In the genomic region with DNA sequence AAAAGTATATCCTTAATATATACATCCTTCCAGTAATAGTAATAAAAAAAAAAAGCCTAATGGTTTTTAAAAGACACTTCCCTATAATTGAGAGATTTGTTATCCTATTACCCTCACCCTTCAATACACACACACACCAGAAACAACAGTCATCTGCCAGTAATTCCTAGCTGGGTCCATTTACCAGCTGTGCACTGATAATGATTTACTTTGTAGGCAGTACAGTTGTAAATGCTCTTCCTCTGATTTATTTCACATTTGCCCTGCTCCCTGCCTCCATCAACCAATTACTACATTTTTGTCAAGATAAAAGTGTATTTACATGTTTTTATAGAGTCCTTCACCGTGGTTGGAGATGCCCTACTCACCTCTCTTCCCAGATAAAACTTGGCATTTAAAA, we compare ENCODE assay signal across 12 cellular contexts. TPM values are rescaled to one million over a fixed set of nuclear protein-coding genes. Genes with fewer than 3 reads are reported as not detected.
A peak's percentile ranks its signal among the peaks of the same experiment; 100 is the strongest.
DNase-seq lines count a peak whose midpoint lies in the region; ATAC-seq and TF ChIP-seq lines count a peak whose summit lies in the region.
"Had no signal": no experiment of that assay in that cellular context is flagged by ENCODE, and none has a peak within 500 bp of the region (broad histone marks: within the 10 kb centered on the region; RNA-seq: fewer than 3 reads in every experiment).

No MANE protein-coding gene starts in this region.

- no peak overlapping the region for H3K14ac ChIP-seq in mesenchymal stem cell (ENCODE audit: low read length in 2 of 2)

- no peak overlapping the region for H3K18ac ChIP-seq in mesenchymal stem cell (ENCODE audit: low read depth in 1 of 2, low read length in 2 of 2)

- peak overlapping the region; percentile 30 for H3K27ac Mint-ChIP-seq in type B pancreatic cell
- H3K27ac Mint-ChIP-seq: stimulated activated naive CD8-positive, alpha-beta T cell treated with anti-CD3 and anti-CD28 coated beads, Interleukin-15, amount 100 ng/mL, for 72 hours; T-cell had no signal

- H3K4me3 ChIP-seq in heart right ventricle (peak overlapping the region in 1 of 10 donors; percentile 5), ascending aorta (no peak overlapping the region), mesenchymal stem cell (ENCODE audit: insufficient read depth in 1 of 2, low read depth in 1 of 2, low read length in 2 of 2) (no peak overlapping the region)

- H3K27me3 ChIP-seq in heart right ventricle (no peaks in the 10 kb centered on the region), ascending aorta (no peaks in the 10 kb centered on the region), mesenchymal stem cell (ENCODE audit: control insufficient read depth in 1 of 2, insufficient read depth in 1 of 2, low read length in 2 of 2) (no peaks in the 10 kb centered on the region)

- H4K8ac ChIP-seq in mesenchymal stem cell (ENCODE audit: low read length), result no peak overlapping the region

- intact Hi-C loops in heart right ventricle (cut with DNase I), result no loop called here
- intact Hi-C loops in left ventricle myocardium superior (cut with micrococcal nuclease), result no loop called here
- intact Hi-C loops in ascending aorta (cut with DNase I), result no loop called here

- no peak overlapping the region for H4K91ac ChIP-seq in mesenchymal stem cell (ENCODE audit: low read length)

- peak overlapping the region; percentile 21 for H3K9ac ChIP-seq in mesenchymal stem cell (ENCODE audit: low read length)

- no peak overlapping the region for H2BK15ac ChIP-seq in mesenchymal stem cell (ENCODE audit: low read depth, poor library complexity, severe bottlenecking)

- DNase-seq in heart right ventricle (no peak), left ventricle myocardium superior (no peak), ascending aorta (ENCODE audit: low spot score in 2 of 2) (no peak), mesenchymal stem cell (peak; percentile 48), type B pancreatic cell (ENCODE audit: extremely low spot score, unreplicated experiment) (no peak), activated T-cell treated with anti-CD3 and anti-CD28 coated beads for 4 hours (no peak), mesenteric fat pad (ENCODE audit: low spot score) (no peak)
- DNase-seq: C1 segment of cervical spinal cord; NCI-H1930; stimulated activated naive CD8-positive, alpha-beta T cell treated with anti-CD3 and anti-CD28 coated beads, Interleukin-15, amount 100 ng/mL, for 72 hours; T-cell had no signal

- H3K36me3 ChIP-seq in heart right ventricle, result peaks cover 0 to 64% (median 48%) of the 10 kb centered on the region in 9 donors
- peaks cover 42 to 48% of the 10 kb centered on the region in 2 donors for H3K36me3 ChIP-seq in ascending aorta
- H3K36me3 ChIP-seq in mesenchymal stem cell (ENCODE audit: control insufficient read depth in 1 of 2, insufficient read depth in 2 of 2, low read depth in 1 of 2, low read length in 2 of 2), result peaks cover 32 to 34% of the 10 kb centered on the region in 2 experiments

- H3K4me1 ChIP-seq in heart right ventricle (peaks cover 33 to 100% (median 93%) of the 10 kb centered on the region in 9 donors), ascending aorta (peaks cover 23 to 55% of the 10 kb centered on the region in 2 donors), mesenchymal stem cell (ENCODE audit: control insufficient read depth, insufficient read depth, low read depth, low read length) (peaks cover 24% of the 10 kb centered on the region)

- no peak overlapping the region for H3K4me2 ChIP-seq in mesenchymal stem cell (ENCODE audit: low read length, poor library complexity, severe bottlenecking)

- no peaks in the 10 kb centered on the region for H3K79me1 ChIP-seq in mesenchymal stem cell (replicated peaks; ENCODE audit: low read length, poor library complexity, severe bottlenecking)

- 36 to 45% methylated on average over 1 of the region's 1 CpG for WGBS in heart right ventricle, 2 donors
- 0% methylated on average over 1 of the region's 1 CpG for WGBS in mesenchymal stem cell

- no peak overlapping the region for H2BK120ac ChIP-seq in mesenchymal stem cell (ENCODE audit: low read depth, low read length)

- peak overlapping the region in 9 of 10 donors; percentile 48 to 99 (median 93) for H3K27ac ChIP-seq in heart right ventricle
- H3K27ac ChIP-seq in ascending aorta, result peak overlapping the region; percentile 70 to 86
- H3K27ac ChIP-seq in mesenchymal stem cell (ENCODE audit: low read length, poor library complexity, severe bottlenecking), result peak overlapping the region; percentile 62

- no peaks in the 10 kb centered on the region for H3K9me3 ChIP-seq in heart right ventricle
- no peaks in the 10 kb centered on the region for H3K9me3 ChIP-seq in ascending aorta
- H3K9me3 ChIP-seq in mesenchymal stem cell (ENCODE audit: control insufficient read depth, low read length), result no peaks in the 10 kb centered on the region

- no peak overlapping the region for H2BK5ac ChIP-seq in mesenchymal stem cell (ENCODE audit: low read depth, low read length, poor library complexity, severe bottlenecking)

- no peak overlapping the region for H2BK12ac ChIP-seq in mesenchymal stem cell (ENCODE audit: low read length in 2 of 2)

- peak overlapping the region; percentile 42 for H3K4me3 Mint-ChIP-seq in type B pancreatic cell
- H3K4me3 Mint-ChIP-seq: stimulated activated naive CD8-positive, alpha-beta T cell treated with anti-CD3 and anti-CD28 coated beads, Interleukin-15, amount 100 ng/mL, for 72 hours; T-cell had no signal

- H3K23ac ChIP-seq in mesenchymal stem cell (ENCODE audit: low read length in 2 of 2), result no peak overlapping the region

- TF ChIP-seq CTCF in heart right ventricle (IDR thresholded peaks at IDR 0.05) (no peak), ascending aorta (IDR thresholded peaks at IDR 0.05) (no peak), type B pancreatic cell (conservative IDR thresholded peaks at IDR 0.05) (no peak)

- no peak overlapping the region for H2AK5ac ChIP-seq in mesenchymal stem cell (ENCODE audit: low read length, severe bottlenecking)

- H3K9me3 Mint-ChIP-seq in type B pancreatic cell, result no peaks in the 10 kb centered on the region
- H3K9me3 Mint-ChIP-seq: stimulated activated naive CD8-positive, alpha-beta T cell treated with anti-CD3 and anti-CD28 coated beads, Interleukin-15, amount 100 ng/mL, for 72 hours; T-cell had no signal

- peaks cover 52% of the 10 kb centered on the region for H3K36me3 Mint-ChIP-seq in type B pancreatic cell

- H3K27me3 Mint-ChIP-seq in type B pancreatic cell, result no peaks in the 10 kb centered on the region
- H3K27me3 Mint-ChIP-seq: stimulated activated naive CD8-positive, alpha-beta T cell treated with anti-CD3 and anti-CD28 coated beads, Interleukin-15, amount 100 ng/mL, for 72 hours; T-cell had no signal

- peaks cover 56% of the 10 kb centered on the region for H3K4me1 Mint-ChIP-seq in type B pancreatic cell (ENCODE audit: unreplicated experiment)

- H3K4ac ChIP-seq in mesenchymal stem cell (ENCODE audit: low read depth in 1 of 2, low read length in 2 of 2), result no peak overlapping the region

- H2AFZ ChIP-seq in mesenchymal stem cell (ENCODE audit: low read depth, low read length), result no peak overlapping the region

- ATAC-seq in heart right ventricle (no peak), left ventricle myocardium superior (no peak), GM18498 (IDR thresholded peaks at IDR 0.05; ENCODE audit: unreplicated experiment) (no peak)
- ATAC-seq: stimulated activated naive CD8-positive, alpha-beta T cell treated with anti-CD3 and anti-CD28 coated beads, Interleukin-15, amount 100 ng/mL, for 72 hours; T-cell had no signal

RNA-seq across cellular contexts. Expression of gene TPM1, which starts 12.4 kb away (rescaled TPM):
- total RNA-seq in heart right ventricle, result over 10,000 TPM; 11,955 to 17,571 (median 14,403) TPM
- over 10,000 TPM; 10,066 to 18,091 TPM for polyA plus RNA-seq in heart right ventricle
- 14,056 TPM for total RNA-seq in left ventricle myocardium superior
- total RNA-seq in ascending aorta, result 813 TPM
- polyA plus RNA-seq in mesenchymal stem cell (2013, experiment 1 of 2), result 825 TPM
- polyA plus RNA-seq in mesenchymal stem cell (2013, experiment 2 of 2), result 826 TPM
- 343 and 447 TPM in 2 replicates for total RNA-seq in type B pancreatic cell (ENCODE audit: low replicate concordance)
- total RNA-seq in mesenteric fat pad, result 154 TPM

Comparison
In these comparisons a context has a peak if more than half of its experiments do, and no peak if none do; other contexts are left out.
1. RNA of gene TPM1, which starts 12.4 kb away (total RNA-seq): 11,955 to 17,571 TPM in heart right ventricle and 14,056 TPM in left ventricle myocardium superior (single experiment); 813 TPM in ascending aorta (single experiment), 343 to 447 TPM in type B pancreatic cell and 154 TPM in mesenteric fat pad (single experiment); every median in the first group is over 10 times any median in the second.
2. Peak in every context shown above with its lines, with median percentiles within 50 percentile points of each other: H3K27ac ChIP-seq.